ENCODE assay signal across 11 cellular contexts in genomic region chr17:4310349-4311060, GRCh38. TPM values are rescaled to one million over a fixed set of nuclear protein-coding genes. Genes with fewer than 3 reads are reported as not detected.
A peak's percentile ranks its signal among the peaks of the same experiment; 100 is the strongest.
DNase-seq lines count a peak whose midpoint lies in the region; ATAC-seq and TF ChIP-seq lines count a peak whose summit lies in the region.
"Had no signal": no experiment of that assay in that cellular context is flagged by ENCODE, and none has a peak within 500 bp of the region (broad histone marks: within the 10 kb centered on the region; RNA-seq: fewer than 3 reads in every experiment).

No MANE protein-coding gene starts in this region.

- peaks cover 0 to 4% (median 0%) of the 10 kb centered on the region in 3 experiments for H3K36me3 ChIP-seq in naive thymus-derived CD4-positive, alpha-beta T cell (ENCODE audit: control insufficient read depth in 2 of 3, insufficient read depth in 3 of 3, low read length in 3 of 3)

- no peak for ATAC-seq in naive thymus-derived CD4-positive, alpha-beta T cell
- no peak for ATAC-seq in HG03520 (IDR thresholded peaks at IDR 0.05; ENCODE audit: unreplicated experiment)

- H3K4me1 Mint-ChIP-seq in naive thymus-derived CD4-positive, alpha-beta T cell, result peaks cover 46 to 73% (median 68%) of the 10 kb centered on the region in 7 donors

- no peak for TF ChIP-seq CTCF in C4-2B (conservative IDR thresholded peaks at IDR 0.05)
- no peak for TF ChIP-seq CTCF in fibroblast of the aortic adventitia (IDR thresholded peaks at IDR 0.05; ENCODE audit: insufficient read depth, low read length)

- H3K4me3 Mint-ChIP-seq in naive thymus-derived CD4-positive, alpha-beta T cell, result peak overlapping the region in 4 of 10 donors; percentile 24 to 41 (median 26)

- H3K27me3 ChIP-seq in naive thymus-derived CD4-positive, alpha-beta T cell (ENCODE audit: control insufficient read depth in 2 of 2, insufficient read depth in 2 of 2, low read length in 2 of 2), result no peaks in the 10 kb centered on the region

- no peak overlapping the region for H3K4me3 ChIP-seq in fibroblast of the aortic adventitia (ENCODE audit: low read depth, low read length)
- no peak overlapping the region for H3K4me3 ChIP-seq in naive thymus-derived CD4-positive, alpha-beta T cell (ENCODE audit: low read length)

- H3K9me3 ChIP-seq in naive thymus-derived CD4-positive, alpha-beta T cell (ENCODE audit: control insufficient read depth in 2 of 3, low read length in 3 of 3), result no peaks in the 10 kb centered on the region

- no peaks in the 10 kb centered on the region for H3K27me3 Mint-ChIP-seq in naive thymus-derived CD4-positive, alpha-beta T cell

- peak overlapping the region; percentile 88 for H3K27ac ChIP-seq in C4-2B
- no peak overlapping the region for H3K27ac ChIP-seq in naive thymus-derived CD4-positive, alpha-beta T cell (ENCODE audit: low read depth, low read length)

- H3K36me3 Mint-ChIP-seq in naive thymus-derived CD4-positive, alpha-beta T cell, result peaks cover 0 to 5% (median 0%) of the 10 kb centered on the region in 5 donors

- POLR2A ChIA-PET in naive thymus-derived CD4-positive, alpha-beta T cell (lab: Charles Lee), result no interaction called here

- peaks cover 18 to 36% of the 10 kb centered on the region in 2 donors for H3K4me1 ChIP-seq in naive thymus-derived CD4-positive, alpha-beta T cell (ENCODE audit: control insufficient read depth in 2 of 2, insufficient read depth in 2 of 2, low read length in 2 of 2)

- CTCF ChIA-PET in naive thymus-derived CD4-positive, alpha-beta T cell (lab: Charles Lee), result no interaction called here

- peak overlapping the region in 8 of 9 donors; percentile 2 to 79 (median 60) for H3K27ac Mint-ChIP-seq in naive thymus-derived CD4-positive, alpha-beta T cell

- no peaks in the 10 kb centered on the region for H3K9me3 Mint-ChIP-seq in naive thymus-derived CD4-positive, alpha-beta T cell

- intact Hi-C loops in naive thymus-derived CD4-positive, alpha-beta T cell (cut with micrococcal nuclease), result loop anchor here in 1 of 2 donors (2.0 kb wide), 1 partner anchor 14 kb away; no protein-coding TSS in a partner anchor

- DNase-seq in RPMI7951 (ENCODE audit: low read depth), result peak; percentile 7
- DNase-seq in fibroblast of the aortic adventitia (ENCODE audit: low read depth), result peak; percentile 95
- no peak for DNase-seq in naive thymus-derived CD4-positive, alpha-beta T cell
- DNase-seq in NCI-H524 (lab: John Stamatoyannopoulos, UW), result no peak
- DNase-seq in NCI-H187 treated with DMSO at 0.1 percent for 48 hours (lab: John Stamatoyannopoulos, UW), result no peak
- no peak for DNase-seq in occipital lobe (lab: John Stamatoyannopoulos, UW)
- DNase-seq: central memory CD4-positive, alpha-beta T cell; COR-L47; SIG-M5 had no signal

RNA-seq across cellular contexts. Expression of gene ANKFY1, which starts 46.7 kb away (rescaled TPM):
- total RNA-seq in RPMI7951 (2014; rRNA removed; shearing (Covaris generic)), result 15.3 and 18.4 TPM in 2 replicates
- total RNA-seq in fibroblast of the aortic adventitia (ENCODE audit: low replicate concordance), result 55.0 and 69.3 TPM in 2 replicates
- 10 to 100 TPM; 52.4 to 84.5 (median 69.7) TPM for total RNA-seq in naive thymus-derived CD4-positive, alpha-beta T cell
- polyA plus RNA-seq in naive thymus-derived CD4-positive, alpha-beta T cell, result 10 to 100 TPM; 11.7 to 19.7 TPM
- total RNA-seq in occipital lobe, result 36.5 TPM

RNA-seq across cellular contexts. Expression of gene UBE2G1, which starts 56.0 kb away (rescaled TPM):
- 37.6 and 42.1 TPM in 2 replicates for total RNA-seq in RPMI7951 (2014; rRNA removed; shearing (Covaris generic))
- 39.3 and 52.0 TPM in 2 replicates for total RNA-seq in fibroblast of the aortic adventitia (ENCODE audit: low replicate concordance)
- 10 to 100 TPM; 50.1 to 63.7 (median 56.6) TPM for total RNA-seq in naive thymus-derived CD4-positive, alpha-beta T cell
- polyA plus RNA-seq in naive thymus-derived CD4-positive, alpha-beta T cell, result 10 to 100 TPM; 55.1 to 68.9 TPM
- 43.4 TPM for total RNA-seq in occipital lobe

Comparison
In these comparisons a context has a peak if more than half of its experiments do, and no peak if none do; other contexts are left out.
1. DNase-seq: peak in RPMI7951 (single experiment) and fibroblast of the aortic adventitia (single experiment); none in naive thymus-derived CD4-positive, alpha-beta T cell (0 of 9), NCI-H524 (0 of 2), NCI-H187 treated with DMSO at 0.1 percent for 48 hours (single experiment) and occipital lobe (single experiment).